Comparison of ENCODE assay signal across 9 cellular contexts in the genomic region with DNA sequence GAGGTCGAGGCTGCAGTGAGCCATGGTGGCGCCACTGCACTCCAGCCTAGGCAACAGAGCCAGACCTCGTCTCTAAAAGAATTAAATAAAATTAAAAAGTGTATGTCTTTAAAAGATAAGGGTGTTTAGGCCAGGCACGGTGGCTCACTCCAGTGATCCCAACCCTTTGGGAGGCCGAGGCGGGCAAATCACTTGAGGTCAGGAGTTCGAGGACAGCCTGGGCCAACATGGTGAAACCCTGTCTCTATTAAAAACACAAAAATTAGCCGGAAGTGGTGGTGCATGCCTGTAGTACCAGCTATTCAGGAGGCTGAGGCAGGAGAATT. TPM values are rescaled to one million over a fixed set of nuclear protein-coding genes. Genes with fewer than 3 reads are reported as not detected.
A peak's percentile ranks its signal among the peaks of the same experiment; 100 is the strongest.
DNase-seq lines count a peak whose midpoint lies in the region; ATAC-seq, FAIRE-seq and TF ChIP-seq lines count a peak whose summit lies in the region.
"Had no signal": no experiment of that assay in that cellular context is flagged by ENCODE, and none has a peak within 500 bp of the region (broad histone marks: within the 10 kb centered on the region; RNA-seq: fewer than 3 reads in every experiment).

No MANE protein-coding gene starts in this region.

- H3K9me3 Mint-ChIP-seq in CD4-positive, alpha-beta T cell, result no peaks in the 10 kb centered on the region
- H3K9me3 Mint-ChIP-seq in neural progenitor cell, result peaks cover 3% of the 10 kb centered on the region

- H3K4me3 ChIP-seq in HUES6 (ENCODE audit: low read depth, low read length) (peak overlapping the region; percentile 54), GM12878 (peak overlapping the region; percentile 47; the same call in 1 of the 2 replicates), neural progenitor cell (peak overlapping the region; percentile 54), uterus (no peak overlapping the region)

- H3K4me1 Mint-ChIP-seq in CD4-positive, alpha-beta T cell (ENCODE audit: low read depth), result peaks cover 8% of the 10 kb centered on the region
- peaks cover 6% of the 10 kb centered on the region for H3K4me1 Mint-ChIP-seq in neural progenitor cell

- ATAC-seq in CD4-positive, alpha-beta T cell (ENCODE audit: poor library complexity), result no peak
- ATAC-seq in GM12878 (no peak; the same call in 2 of the 3 replicates), HG02642 (IDR thresholded peaks at IDR 0.05; ENCODE audit: poor library complexity, unreplicated experiment) (no peak)

- no peak overlapping the region for H3K27ac ChIP-seq in CD4-positive, alpha-beta T cell (ENCODE audit: low read depth, low read length)
- H3K27ac ChIP-seq in HUES6 (ENCODE audit: low read depth, low read length), result no peak overlapping the region
- H3K27ac ChIP-seq in GM12878 (ENCODE audit: control insufficient read depth, insufficient read depth), result no peak overlapping the region
- H3K27ac ChIP-seq in neural progenitor cell, result no peak overlapping the region
- no peak overlapping the region for H3K27ac ChIP-seq in uterus

- H3K27me3 Mint-ChIP-seq in CD4-positive, alpha-beta T cell, result peaks cover 51% of the 10 kb centered on the region
- H3K27me3 Mint-ChIP-seq in neural progenitor cell (ENCODE audit: insufficient read depth, low read depth), result peaks cover 32% of the 10 kb centered on the region

- no peak for TF ChIP-seq POLR2A in GM12878 (IDR thresholded peaks at IDR 0.05; ENCODE audit: low read depth, low read length)
- no peak for TF ChIP-seq POLR2A in uterus (IDR thresholded peaks at IDR 0.05)

- TF ChIP-seq EP300 in GM12878 (IDR thresholded peaks at IDR 0.05; ENCODE audit: borderline replicate concordance in 1 of 2, control insufficient read depth in 1 of 2, low read depth in 2 of 2, low read length in 2 of 2), result no peak

- no peaks in the 10 kb centered on the region for H3K9me3 ChIP-seq in CD4-positive, alpha-beta T cell (ENCODE audit: control insufficient read depth, low read length)
- H3K9me3 ChIP-seq in HUES6 (ENCODE audit: control insufficient read depth, insufficient read depth, low read depth, low read length) (peaks cover 5% of the 10 kb centered on the region; the same call in 1 of the 2 replicates), GM12878 (replicated peaks; ENCODE audit: control insufficient read depth, insufficient read depth, low read length) (no peaks in the 10 kb centered on the region), neural progenitor cell (ENCODE audit: low read depth) (no peaks in the 10 kb centered on the region), uterus (no peaks in the 10 kb centered on the region)

- H3K79me2 ChIP-seq in GM12878 (ENCODE audit: control insufficient read depth, insufficient read depth, low read length) (no peaks in the 10 kb centered on the region), neural progenitor cell (ENCODE audit: low read depth) (no peaks in the 10 kb centered on the region)

- no peaks in the 10 kb centered on the region for H3K36me3 ChIP-seq in HUES6 (ENCODE audit: control insufficient read depth, insufficient read depth, low read length)
- H3K36me3 ChIP-seq in GM12878 (ENCODE audit: control insufficient read depth in 2 of 2, insufficient read depth in 2 of 2, low read length in 1 of 2), result no peaks in the 10 kb centered on the region
- H3K36me3 ChIP-seq in neural progenitor cell, result no peaks in the 10 kb centered on the region
- no peaks in the 10 kb centered on the region for H3K36me3 ChIP-seq in uterus

- H3K27ac Mint-ChIP-seq in CD4-positive, alpha-beta T cell, result no peak overlapping the region
- no peak overlapping the region for H3K27ac Mint-ChIP-seq in neural progenitor cell

- no peak for TF ChIP-seq RAD21 in GM12878 (IDR thresholded peaks at IDR 0.05; ENCODE audit: insufficient read depth, low read depth, low read length)

- CTCF ChIA-PET in CD4-positive, alpha-beta T cell (lab: Charles Lee), result interaction anchor here (0.7 kb wide), 1 partner anchor 29 kb away, joined by 3 read pairs; no protein-coding TSS in a partner anchor
- CTCF ChIA-PET in GM12878 (lab: Yijun Ruan, JAX), result interaction anchor here (1.0 kb wide), 1 partner anchor 38 kb away, joined by 3 read pairs; no protein-coding TSS in a partner anchor

- RAD21 ChIA-PET in GM12878 (lab: Charles Lee; ENCODE audit: unreplicated experiment), result interaction anchor here (0.6 kb wide), 1 partner anchor 15 kb away, joined by 3 read pairs; no protein-coding TSS in a partner anchor

- peaks cover 30% of the 10 kb centered on the region for H3K27me3 ChIP-seq in CD4-positive, alpha-beta T cell (ENCODE audit: control insufficient read depth, insufficient read depth, low read length)
- peaks cover 57% of the 10 kb centered on the region for H3K27me3 ChIP-seq in HUES6 (ENCODE audit: control insufficient read depth, insufficient read depth, low read length)
- peaks cover 0 to 2% of the 10 kb centered on the region in 2 experiments; a peak in 3 of 4 replicates for H3K27me3 ChIP-seq in GM12878 (replicated peaks in 1 of 2; ENCODE audit: control insufficient read depth in 2 of 2, insufficient read depth in 2 of 2, low read length in 1 of 2)
- peaks cover 68% of the 10 kb centered on the region for H3K27me3 ChIP-seq in neural progenitor cell
- no peaks in the 10 kb centered on the region for H3K27me3 ChIP-seq in uterus

- intact Hi-C loops in CD4-positive, alpha-beta T cell (cut with DNase I, micrococcal nuclease), result no loop called here
- intact Hi-C loops in GM12878 (cut with micrococcal nuclease; ENCODE audit: unreplicated experiment), result no loop called here
- intact Hi-C loops in uterus (cut with DNase I; ENCODE audit: low total_unique reads), result no loop called here

- no peak overlapping the region for H3K9ac ChIP-seq in HUES6 (ENCODE audit: low read length)
- H3K9ac ChIP-seq in GM12878 (ENCODE audit: control insufficient read depth, insufficient read depth, low read length), result no peak overlapping the region; the same call in 1 of the 2 replicates
- no peak overlapping the region for H3K9ac ChIP-seq in neural progenitor cell

- SMC1A ChIA-PET in GM12878 (lab: Charles Lee; ENCODE audit: uncharacterized antibody, unreplicated experiment), result no interaction called here

- no peaks in the 10 kb centered on the region for H4K20me1 ChIP-seq in GM12878 (ENCODE audit: control insufficient read depth, insufficient read depth)
- H4K20me1 ChIP-seq in neural progenitor cell (ENCODE audit: low read depth), result no peaks in the 10 kb centered on the region

- in situ Hi-C loops in GM12878 (cut with MboI), result no loop called here

- H2AFZ ChIP-seq in GM12878 (ENCODE audit: control insufficient read depth, low read depth, low read length), result no peak overlapping the region
- no peak overlapping the region for H2AFZ ChIP-seq in neural progenitor cell (replicated peaks)

- no TSS peak for BruUV-seq in GM12878 (replicated peaks; lab: Mats Ljungman, UMichigan)

- no peaks in the 10 kb centered on the region for H3K36me3 Mint-ChIP-seq in CD4-positive, alpha-beta T cell (ENCODE audit: low read depth)
- H3K36me3 Mint-ChIP-seq in neural progenitor cell, result no peaks in the 10 kb centered on the region

- POLR2A ChIA-PET in CD4-positive, alpha-beta T cell (lab: Charles Lee), result no interaction called here
- POLR2A ChIA-PET in GM12878 (lab: Charles Lee), result interaction anchor here (0.6 kb wide), 2 partner anchors 15 to 18 kb away, joined by 3 to 4 read pairs; no protein-coding TSS in a partner anchor

- H3F3A ChIP-seq in neural progenitor cell (ENCODE audit: low read depth), result peaks cover 18% of the 10 kb centered on the region

- no peak for DNase-seq in CD4-positive, alpha-beta T cell
- DNase-seq in GM12878 (ENCODE audit: low read depth, low spot score), result no peak
- no peak for DNase-seq in neural progenitor cell (ENCODE audit: low spot score)
- no peak for DNase-seq in NCI-H2171 treated with DMSO at 0.1 percent for 48 hours (lab: John Stamatoyannopoulos, UW)
- no peak for DNase-seq in uterus
- no peak for DNase-seq in occipital lobe (lab: John Stamatoyannopoulos, UW)
- DNase-seq: stimulated activated naive CD4-positive, alpha-beta T cell treated with Interleukin-2 at 50 U/mL for 16 hours had no signal

- WGBS in GM12878 (ENCODE audit: insufficient coverage, insufficient replicate concordance, low lambda C conversion rate, missing lambda C conversion rate), result 16% methylated on average over 8 of the region's 8 CpGs

- FAIRE-seq in GM12878 (lab: Jason Lieb, UNC), result no peak

- H3K4me1 ChIP-seq in HUES6 (ENCODE audit: control insufficient read depth, insufficient read depth, low read length) (no peaks in the 10 kb centered on the region), GM12878 (ENCODE audit: control insufficient read depth, insufficient read depth, low read length) (peaks cover under 1% of the 10 kb centered on the region; the same call in 1 of the 2 replicates), neural progenitor cell (no peaks in the 10 kb centered on the region), uterus (no peaks in the 10 kb centered on the region)

- TF ChIP-seq CTCF in CD4-positive, alpha-beta T cell (IDR thresholded peaks at IDR 0.05), result no peak
- no peak for TF ChIP-seq CTCF in GM12878 (IDR thresholded peaks at IDR 0.05 in 2 of 3, conservative IDR thresholded peaks at IDR 0.05 in 1 of 3; ENCODE audit: control insufficient read depth in 2 of 3, extremely low read depth in 1 of 3, insufficient read depth in 1 of 3, low read depth in 3 of 3, low read length in 3 of 3)
- no peak for TF ChIP-seq CTCF in neural progenitor cell (IDR thresholded peaks at IDR 0.05)
- no peak for TF ChIP-seq CTCF in uterus (IDR thresholded peaks at IDR 0.05)

- peak overlapping the region; percentile 42 for H3K4me3 Mint-ChIP-seq in CD4-positive, alpha-beta T cell
- peak overlapping the region; percentile 89 for H3K4me3 Mint-ChIP-seq in neural progenitor cell

- 0 out of 2 replicates have a peak overlapping the region, but pooled peaks have one; percentile 25 for H3K4me2 ChIP-seq in GM12878 (ENCODE audit: control insufficient read depth, insufficient read depth)
- peak overlapping the region; percentile 95 for H3K4me2 ChIP-seq in neural progenitor cell

RNA-seq across cellular contexts. Expression of gene SDHAF1, which starts 7.5 kb away (rescaled TPM):
- 1 to 10 TPM; 4.3 to 5.4 TPM for total RNA-seq in CD4-positive, alpha-beta T cell
- 15.3 and 17.0 TPM in 2 replicates for total RNA-seq in GM12878 (2013; cell fraction: nucleolus; rRNA removed)
- total RNA-seq in GM12878 (2014; rRNA removed) (41.2 and 42.5 TPM in 2 replicates), GM12878 (2014; rRNA removed; fragmentation: Illumina TruSeq; extraction: Trizol) (14.6 and 15.6 TPM in 2 replicates), GM12878 (2021) (30.9 and 32.7 TPM in 2 replicates), neural progenitor cell (ENCODE audit: low replicate concordance) (4.6 and 18.6 TPM in 2 replicates), uterus (10 to 100 TPM; 23.8 to 80.0 (median 43.1) TPM), occipital lobe (10.6 TPM)
- 7.9 TPM for polyA plus RNA-seq in GM12878 (2011; ENCODE audit: low read depth)
- polyA plus RNA-seq in GM12878 (2011; rRNA removed) (13.2 and 17.9 TPM in 2 replicates), GM12878 (2014; fragmentation: Illumina TruSeq; extraction: Trizol) (3.4 and 9.0 TPM in 2 replicates), GM12878 (2014; fragmentation: Nextera tagmentation; extraction: Ambion mirVana) (1 to 10 TPM in 1 of 2 experiments, under 1 TPM in 1; 0.74 to 3.3 TPM), GM12878 (2014; rRNA removed) (45.6 and 46.5 TPM in 2 replicates), GM12878 (2016; fragmentation: Nextera tagmentation; extraction: Ambion mirVana) (10 to 100 TPM; 32.3 to 36.1 TPM)
- 30.7 and 42.4 TPM in 2 replicates for polyA plus RNA-seq in GM12878 (2011; cell fraction: cytosol; rRNA removed)
- 24.2 and 26.3 TPM in 2 replicates for polyA plus RNA-seq in GM12878 (2011; cell fraction: nucleus; rRNA removed)
- 17.7 and 19.5 TPM in 2 replicates for polyA plus RNA-seq in GM12878 (2012)
- polyA minus RNA-seq in GM12878 (2011; rRNA and poly(A)+ RNA removed), result 3.8 and 10.5 TPM in 2 replicates
- polyA minus RNA-seq in GM12878 (2011; cell fraction: cytosol; rRNA and poly(A)+ RNA removed), result 6.1 and 8.4 TPM in 2 replicates
- 7.9 and 15.3 TPM in 2 replicates for polyA minus RNA-seq in GM12878 (2011; cell fraction: nucleus; rRNA and poly(A)+ RNA removed)

RNA-seq across cellular contexts. Expression of gene SYNE4, which starts 21.1 kb away (rescaled TPM):
- total RNA-seq in CD4-positive, alpha-beta T cell, result 1 to 10 TPM; 1.6 TPM
- total RNA-seq in GM12878 (2013; cell fraction: nucleolus; rRNA removed), result 1.1 and 2.2 TPM in 2 replicates
- total RNA-seq in GM12878 (2014; rRNA removed) (0.68 and 0.87 TPM in 2 replicates), GM12878 (2014; rRNA removed; fragmentation: Illumina TruSeq; extraction: Trizol) (0.09 and 0.76 TPM in 2 replicates), GM12878 (2021) (0.72 and 1.2 TPM in 2 replicates), neural progenitor cell (ENCODE audit: low replicate concordance) (2.3 and 10.9 TPM in 2 replicates), uterus (1 to 10 TPM in 1 of 4 donors, under 1 TPM in 1, not detected in 2; 0.24 to 1.7 TPM), occipital lobe (not detected)
- 0.47 TPM for polyA plus RNA-seq in GM12878 (2011; ENCODE audit: low read depth)
- polyA plus RNA-seq in GM12878 (2011; rRNA removed) (0.90 and 1.1 TPM in 2 replicates), GM12878 (2014; fragmentation: Illumina TruSeq; extraction: Trizol) (0.68 and 0.93 TPM in 2 replicates), GM12878 (2014; fragmentation: Nextera tagmentation; extraction: Ambion mirVana) (under 1 TPM; 0.35 to 0.69 TPM), GM12878 (2014; rRNA removed) (0.72 and 1.2 TPM in 2 replicates), GM12878 (2016; fragmentation: Nextera tagmentation; extraction: Ambion mirVana) (under 1 TPM; 0.71 to 0.81 TPM)
- polyA plus RNA-seq in GM12878 (2011; cell fraction: cytosol; rRNA removed), result 0.73 and 1.2 TPM in 2 replicates
- polyA plus RNA-seq in GM12878 (2011; cell fraction: nucleus; rRNA removed), result 7.5 and 7.7 TPM in 2 replicates
- 1.1 and 1.3 TPM in 2 replicates for polyA plus RNA-seq in GM12878 (2012)
- polyA minus RNA-seq in GM12878 (2011; rRNA and poly(A)+ RNA removed), result 0.29 and 1.1 TPM in 2 replicates
- polyA minus RNA-seq in GM12878 (2011; cell fraction: cytosol; rRNA and poly(A)+ RNA removed), result not detected in 2 replicates
- 0.85 and 1.8 TPM in 2 replicates for polyA minus RNA-seq in GM12878 (2011; cell fraction: nucleus; rRNA and poly(A)+ RNA removed)

RNA-seq across cellular contexts. Expression of gene ALKBH6, which starts 26.5 kb away (rescaled TPM):
- total RNA-seq in CD4-positive, alpha-beta T cell, result 10 to 100 TPM; 38.1 to 41.8 TPM
- 23.5 and 26.3 TPM in 2 replicates for total RNA-seq in GM12878 (2013; cell fraction: nucleolus; rRNA removed)
- total RNA-seq in GM12878 (2014; rRNA removed) (37.1 and 42.5 TPM in 2 replicates), GM12878 (2014; rRNA removed; fragmentation: Illumina TruSeq; extraction: Trizol) (22.0 and 22.7 TPM in 2 replicates), GM12878 (2021) (31.4 and 32.0 TPM in 2 replicates), neural progenitor cell (ENCODE audit: low replicate concordance) (16.3 and 22.5 TPM in 2 replicates), uterus (10 to 100 TPM; 10.0 to 18.5 (median 17.0) TPM), occipital lobe (5.3 TPM)
- polyA plus RNA-seq in GM12878 (2011; ENCODE audit: low read depth), result 32.0 TPM
- polyA plus RNA-seq in GM12878 (2011; rRNA removed) (30.5 and 40.9 TPM in 2 replicates), GM12878 (2014; fragmentation: Illumina TruSeq; extraction: Trizol) (31.5 and 37.2 TPM in 2 replicates), GM12878 (2014; fragmentation: Nextera tagmentation; extraction: Ambion mirVana) (1 to 10 TPM; 1.2 to 1.6 TPM), GM12878 (2014; rRNA removed) (54.8 and 56.5 TPM in 2 replicates), GM12878 (2016; fragmentation: Nextera tagmentation; extraction: Ambion mirVana) (10 to 100 TPM; 35.2 to 41.8 TPM)
- polyA plus RNA-seq in GM12878 (2011; cell fraction: cytosol; rRNA removed), result 37.2 and 50.9 TPM in 2 replicates
- 91.3 and 99.2 TPM in 2 replicates for polyA plus RNA-seq in GM12878 (2011; cell fraction: nucleus; rRNA removed)
- 37.8 and 42.7 TPM in 2 replicates for polyA plus RNA-seq in GM12878 (2012)
- 7.6 and 15.2 TPM in 2 replicates for polyA minus RNA-seq in GM12878 (2011; rRNA and poly(A)+ RNA removed)
- 7.6 and 9.1 TPM in 2 replicates for polyA minus RNA-seq in GM12878 (2011; cell fraction: cytosol; rRNA and poly(A)+ RNA removed)
- polyA minus RNA-seq in GM12878 (2011; cell fraction: nucleus; rRNA and poly(A)+ RNA removed), result 11.8 and 22.0 TPM in 2 replicates

RNA-seq across cellular contexts. Expression of gene CLIP3, which starts 45.1 kb away (rescaled TPM):
- under 1 TPM; 0.47 to 0.85 TPM for total RNA-seq in CD4-positive, alpha-beta T cell
- total RNA-seq in GM12878 (2013; cell fraction: nucleolus; rRNA removed), result 1.0 and 1.1 TPM in 2 replicates
- 0.34 and 1.9 TPM in 2 replicates for total RNA-seq in GM12878 (2014; rRNA removed)
- total RNA-seq in GM12878 (2014; rRNA removed; fragmentation: Illumina TruSeq; extraction: Trizol), result 0.14 and 0.27 TPM in 2 replicates
- total RNA-seq in GM12878 (2021), result 0.59 and 0.69 TPM in 2 replicates
- 0.89 TPM for polyA plus RNA-seq in GM12878 (2011; ENCODE audit: low read depth)
- 0.30 and 0.45 TPM in 2 replicates for polyA plus RNA-seq in GM12878 (2011; rRNA removed)
- polyA plus RNA-seq in GM12878 (2011; cell fraction: cytosol; rRNA removed), result 0.24 and 0.57 TPM in 2 replicates
- polyA plus RNA-seq in GM12878 (2011; cell fraction: nucleus; rRNA removed), result 2.9 and 3.7 TPM in 2 replicates
- 1.8 and 1.9 TPM in 2 replicates for polyA plus RNA-seq in GM12878 (2012)
- polyA plus RNA-seq in GM12878 (2014; fragmentation: Illumina TruSeq; extraction: Trizol), result 0.47 and 0.86 TPM in 2 replicates
- under 1 TPM in 1 of 2 experiments, not detected in 1; 0.09 TPM for polyA plus RNA-seq in GM12878 (2014; fragmentation: Nextera tagmentation; extraction: Ambion mirVana)
- 0.27 and 0.33 TPM in 2 replicates for polyA plus RNA-seq in GM12878 (2014; rRNA removed)
- 1 to 10 TPM; 1.9 to 2.7 TPM for polyA plus RNA-seq in GM12878 (2016; fragmentation: Nextera tagmentation; extraction: Ambion mirVana)
- 0.51 and 1.7 TPM in 2 replicates for polyA minus RNA-seq in GM12878 (2011; rRNA and poly(A)+ RNA removed)
- not detected in 2 replicates for polyA minus RNA-seq in GM12878 (2011; cell fraction: cytosol; rRNA and poly(A)+ RNA removed)
- 1.1 and 2.3 TPM in 2 replicates for polyA minus RNA-seq in GM12878 (2011; cell fraction: nucleus; rRNA and poly(A)+ RNA removed)
- 8.2 and 17.7 TPM in 2 replicates for total RNA-seq in neural progenitor cell (ENCODE audit: low replicate concordance)
- total RNA-seq in uterus, result 10 to 100 TPM in 3 of 4 donors, 1 to 10 TPM in 1; 4.4 to 82.5 (median 34.8) TPM
- total RNA-seq in occipital lobe, result 27.1 TPM

RNA-seq across cellular contexts. Expression of gene LRFN3, which starts 51.4 kb away (rescaled TPM):
- total RNA-seq in CD4-positive, alpha-beta T cell, result 1 to 10 TPM; 4.2 to 4.5 TPM
- 1.0 TPM in 2 replicates for total RNA-seq in GM12878 (2013; cell fraction: nucleolus; rRNA removed)
- total RNA-seq in GM12878 (2014; rRNA removed), result 0.76 and 2.0 TPM in 2 replicates
- 0.28 and 0.54 TPM in 2 replicates for total RNA-seq in GM12878 (2014; rRNA removed; fragmentation: Illumina TruSeq; extraction: Trizol)
- total RNA-seq in GM12878 (2021), result 5.8 and 7.3 TPM in 2 replicates
- 1.4 TPM for polyA plus RNA-seq in GM12878 (2011; ENCODE audit: low read depth)
- 0.05 TPM in 1 of 2 replicates, not detected in the other for polyA plus RNA-seq in GM12878 (2011; rRNA removed)
- polyA plus RNA-seq in GM12878 (2011; cell fraction: cytosol; rRNA removed), result 0.06 and 0.12 TPM in 2 replicates
- polyA plus RNA-seq in GM12878 (2011; cell fraction: nucleus; rRNA removed), result 0.21 and 0.53 TPM in 2 replicates
- 3.6 and 3.9 TPM in 2 replicates for polyA plus RNA-seq in GM12878 (2012)
- 2.1 and 3.2 TPM in 2 replicates for polyA plus RNA-seq in GM12878 (2014; fragmentation: Illumina TruSeq; extraction: Trizol)
- under 1 TPM in 1 of 2 experiments, not detected in 1; 0.02 TPM for polyA plus RNA-seq in GM12878 (2014; fragmentation: Nextera tagmentation; extraction: Ambion mirVana)
- 2.6 and 6.6 TPM in 2 replicates for polyA plus RNA-seq in GM12878 (2014; rRNA removed)
- 1 to 10 TPM; 1.6 to 2.6 TPM for polyA plus RNA-seq in GM12878 (2016; fragmentation: Nextera tagmentation; extraction: Ambion mirVana)
- 0.31 TPM in 1 of 2 replicates, not detected in the other for polyA minus RNA-seq in GM12878 (2011; rRNA and poly(A)+ RNA removed)
- not detected in 2 replicates for polyA minus RNA-seq in GM12878 (2011; cell fraction: cytosol; rRNA and poly(A)+ RNA removed)
- polyA minus RNA-seq in GM12878 (2011; cell fraction: nucleus; rRNA and poly(A)+ RNA removed), result 0.38 and 0.73 TPM in 2 replicates
- total RNA-seq in neural progenitor cell (ENCODE audit: low replicate concordance), result 2.3 and 9.5 TPM in 2 replicates
- 10 to 100 TPM in 2 of 4 donors, 1 to 10 TPM in 2; 3.1 to 22.4 (median 9.6) TPM for total RNA-seq in uterus
- 10.5 TPM for total RNA-seq in occipital lobe

Comparison
In these comparisons a context has a peak if more than half of its experiments do, and no peak if none do; other contexts are left out.
1. H3K4me3 ChIP-seq: peak in HUES6 (single experiment), GM12878 (single experiment) and neural progenitor cell (single experiment); none in uterus (0 of 2).